Comparison of ENCODE assay signal across 18 cellular contexts in genomic region chr2:226669905-226670304, GRCh38.
DNase-seq lines count a peak whose midpoint lies in the region; ATAC-seq and TF ChIP-seq lines count a peak whose summit lies in the region.
"Had no signal": no experiment of that assay in that cellular context is flagged by ENCODE, and none has a peak within 500 bp of the region (broad histone marks: within the 10 kb centered on the region; RNA-seq: fewer than 3 reads in every experiment).

No MANE protein-coding gene starts in this region.

- peaks cover 5% of the 10 kb centered on the region for H3K4me1 Mint-ChIP-seq in activated naive CD4-positive, alpha-beta T cell treated with anti-CD3 and anti-CD28 coated beads for 36 hours (ENCODE audit: low read depth)
- H3K4me1 Mint-ChIP-seq: CD4-positive, CD25-positive, alpha-beta regulatory T cell had no signal

- no peaks in the 10 kb centered on the region for H3K9me3 Mint-ChIP-seq in activated naive CD4-positive, alpha-beta T cell treated with anti-CD3 and anti-CD28 coated beads for 36 hours
- H3K9me3 Mint-ChIP-seq: CD4-positive, CD25-positive, alpha-beta regulatory T cell; GM23338; stimulated activated naive CD8-positive, alpha-beta T cell treated with anti-CD3 and anti-CD28 coated beads, Interleukin-15, Interleukin-2, amounts not matched to agents 100 ng/mL and 50 ng/mL, for 24 hours had no signal

- DNase-seq in GM12865 (ENCODE audit: low read depth), result peak; percentile 10
- DNase-seq in NOMO-1 (lab: John Stamatoyannopoulos, UW; ENCODE audit: unreplicated experiment in 2 of 2), result peak; percentile 11 to 79
- no peak for DNase-seq in T-helper 1 cell
- no peak for DNase-seq in NCI-H187 treated with DMSO at 0.1 percent for 48 hours (lab: John Stamatoyannopoulos, UW)
- DNase-seq in head of caudate nucleus, result no peak
- no peak for DNase-seq in activated naive CD4-positive, alpha-beta T cell treated with anti-CD3 and anti-CD28 coated beads for 36 hours
- DNase-seq: activated CD8-positive, alpha-beta memory T cell treated with anti-CD3 and anti-CD28 coated beads, Interleukin-2, amount 10 ng/mL, durations not matched to agents 7 days and 5 days; CD4-positive, CD25-positive, alpha-beta regulatory T cell; foreskin fibroblast; NCI-H1092; NCI-H345 had no signal

- H3K36me3 Mint-ChIP-seq in activated naive CD4-positive, alpha-beta T cell treated with anti-CD3 and anti-CD28 coated beads for 36 hours (ENCODE audit: low read depth), result no peaks in the 10 kb centered on the region
- H3K36me3 Mint-ChIP-seq: activated CD8-positive, alpha-beta memory T cell treated with anti-CD3 and anti-CD28 coated beads, Interleukin-2, amount 10 ng/mL, durations not matched to agents 7 days and 5 days; activated naive CD8-positive, alpha-beta T cell; CD4-positive, CD25-positive, alpha-beta regulatory T cell had no signal

- H3K4me3 ChIP-seq in GM12865 (ENCODE audit: low read depth, low read length), result no peak overlapping the region
- H3K4me3 ChIP-seq: A549, cardiac muscle cell, GM23338 had no signal

- peak; percentile 54 for ATAC-seq in GM19438 (IDR thresholded peaks at IDR 0.05; ENCODE audit: low read depth, unreplicated experiment)
- peak; percentile 60 for ATAC-seq in HG02759 (IDR thresholded peaks at IDR 0.05; ENCODE audit: unreplicated experiment)
- ATAC-seq: A549; activated CD8-positive, alpha-beta memory T cell treated with anti-CD3 and anti-CD28 coated beads, Interleukin-2, amount 10 ng/mL, durations not matched to agents 7 days and 5 days; GM23338 had no signal

- peaks cover 13% of the 10 kb centered on the region for H3K27me3 Mint-ChIP-seq in activated naive CD4-positive, alpha-beta T cell treated with anti-CD3 and anti-CD28 coated beads for 36 hours (ENCODE audit: low read depth)

- CTCF ChIA-PET in activated naive CD4-positive, alpha-beta T cell treated with anti-CD3 and anti-CD28 coated beads for 36 hours (lab: Charles Lee), result no interaction called here

- no peak overlapping the region for H3K4me3 Mint-ChIP-seq in activated naive CD4-positive, alpha-beta T cell treated with anti-CD3 and anti-CD28 coated beads for 36 hours
- H3K4me3 Mint-ChIP-seq: activated CD8-positive, alpha-beta memory T cell treated with anti-CD3 and anti-CD28 coated beads, Interleukin-2, amount 10 ng/mL, durations not matched to agents 7 days and 5 days; activated naive CD8-positive, alpha-beta T cell; CD4-positive, CD25-positive, alpha-beta regulatory T cell; GM23338; stimulated activated naive CD8-positive, alpha-beta T cell treated with anti-CD3 and anti-CD28 coated beads, Interleukin-15, Interleukin-2, amounts not matched to agents 100 ng/mL and 50 ng/mL, for 24 hours had no signal

- no peak for TF ChIP-seq CTCF in GM12865 (IDR thresholded peaks at IDR 0.05; ENCODE audit: insufficient read depth, low read depth, low read length, missing control alignments)

- no peak overlapping the region for H3K27ac Mint-ChIP-seq in activated naive CD4-positive, alpha-beta T cell treated with anti-CD3 and anti-CD28 coated beads for 36 hours
- H3K27ac Mint-ChIP-seq: activated CD8-positive, alpha-beta memory T cell treated with anti-CD3 and anti-CD28 coated beads, Interleukin-2, amount 10 ng/mL, durations not matched to agents 7 days and 5 days; activated naive CD8-positive, alpha-beta T cell; GM23338; stimulated activated naive CD8-positive, alpha-beta T cell treated with anti-CD3 and anti-CD28 coated beads, Interleukin-15, Interleukin-2, amounts not matched to agents 100 ng/mL and 50 ng/mL, for 24 hours had no signal

- intact Hi-C loops in head of caudate nucleus (cut with DNase I), result no loop called here
- intact Hi-C loops in activated naive CD4-positive, alpha-beta T cell treated with anti-CD3 and anti-CD28 coated beads for 36 hours (cut with micrococcal nuclease), result no loop called here

Comparison
In these comparisons a context has a peak if more than half of its experiments do, and no peak if none do; other contexts are left out.
1. DNase-seq: peak in GM12865 (single experiment) and NOMO-1 (2 of 2); none in T-helper 1 cell (0 of 5), NCI-H187 treated with DMSO at 0.1 percent for 48 hours (single experiment), head of caudate nucleus (0 of 42) and activated naive CD4-positive, alpha-beta T cell treated with anti-CD3 and anti-CD28 coated beads for 36 hours (single experiment).